14 cellular contexts compared by ENCODE assay signal in genomic region chr7:114508096-114508495, GRCh38.
DNase-seq lines count a peak whose midpoint lies in the region; ATAC-seq and TF ChIP-seq lines count a peak whose summit lies in the region.
"Had no signal": no experiment of that assay in that cellular context is flagged by ENCODE, and none has a peak within 500 bp of the region (broad histone marks: within the 10 kb centered on the region; RNA-seq: fewer than 3 reads in every experiment).

No MANE protein-coding gene starts in this region.

- no peak overlapping the region for H3K27ac Mint-ChIP-seq in HFFc6
- H3K27ac Mint-ChIP-seq: activated naive CD8-positive, alpha-beta T cell; natural killer cell had no signal

- intact Hi-C loops in Right ventricle myocardium superior (cut with DNase I), result no loop called here
- intact Hi-C loops in left ventricle myocardium inferior (cut with micrococcal nuclease), result no loop called here
- intact Hi-C loops in aorta (cut with DNase I), result no loop called here

- DNase-seq in Right ventricle myocardium superior, result no peak
- DNase-seq in left ventricle myocardium inferior, result no peak
- DNase-seq in brain microvascular endothelial cell, result peak; percentile 21
- peak; percentile 7 to 32 for DNase-seq in foreskin fibroblast
- no peak for DNase-seq in aorta
- no peak for DNase-seq in HFFc6
- DNase-seq: activated CD4-positive, alpha-beta T cell treated with anti-CD3 and anti-CD28 coated beads for 48 hours; activated T-cell treated with anti-CD3 and anti-CD28 coated beads for 4 hours; lower lobe of right lung; natural killer cell; SHP77 treated with DMSO at 0.1 percent for 48 hours had no signal

- no peak overlapping the region for H3K27ac ChIP-seq in left ventricle myocardium inferior (replicated peaks)
- no peak overlapping the region for H3K27ac ChIP-seq in brain microvascular endothelial cell
- H3K27ac ChIP-seq in aorta (ENCODE audit: low read depth in 1 of 2, low read length in 2 of 2), result no peak overlapping the region
- H3K27ac ChIP-seq: lower lobe of right lung had no signal

- H3K9me3 Mint-ChIP-seq in HFFc6, result no peaks in the 10 kb centered on the region; the same call in 1 of the 2 replicates

- H3K36me3 Mint-ChIP-seq in HFFc6 (ENCODE audit: low read depth), result no peaks in the 10 kb centered on the region
- H3K36me3 Mint-ChIP-seq: activated naive CD8-positive, alpha-beta T cell; natural killer cell had no signal

- H3K27me3 ChIP-seq in left ventricle myocardium inferior (ENCODE audit: low read depth) (no peaks in the 10 kb centered on the region), brain microvascular endothelial cell (replicated peaks) (no peaks in the 10 kb centered on the region), aorta (ENCODE audit: control insufficient read depth in 1 of 2, insufficient read depth in 2 of 2, low read length in 1 of 2) (no peaks in the 10 kb centered on the region)

- no peak overlapping the region for H3K4me3 Mint-ChIP-seq in HFFc6
- H3K4me3 Mint-ChIP-seq: activated naive CD8-positive, alpha-beta T cell; natural killer cell had no signal

- H3K36me3 ChIP-seq in left ventricle myocardium inferior, result no peaks in the 10 kb centered on the region
- no peaks in the 10 kb centered on the region for H3K36me3 ChIP-seq in brain microvascular endothelial cell (replicated peaks)
- no peaks in the 10 kb centered on the region for H3K36me3 ChIP-seq in aorta (ENCODE audit: control insufficient read depth in 1 of 2, insufficient read depth in 2 of 2, low read length in 1 of 2)
- H3K36me3 ChIP-seq: lower lobe of right lung had no signal

- H3K4me3 ChIP-seq in left ventricle myocardium inferior, result no peak overlapping the region
- no peak overlapping the region for H3K4me3 ChIP-seq in brain microvascular endothelial cell (ENCODE audit: low read depth, low read length)
- no peak overlapping the region for H3K4me3 ChIP-seq in foreskin fibroblast (ENCODE audit: low read depth in 1 of 2, low read length in 2 of 2)
- no peak overlapping the region for H3K4me3 ChIP-seq in aorta (ENCODE audit: low read length in 2 of 2)
- H3K4me3 ChIP-seq: lower lobe of right lung had no signal

- H3K4me1 ChIP-seq in left ventricle myocardium inferior, result no peaks in the 10 kb centered on the region
- H3K4me1 ChIP-seq in aorta (ENCODE audit: control insufficient read depth in 1 of 2, insufficient read depth in 2 of 2, low read length in 2 of 2), result no peaks in the 10 kb centered on the region
- H3K4me1 ChIP-seq: lower lobe of right lung had no signal

- ATAC-seq in Right ventricle myocardium superior (ENCODE audit: poor library complexity) (peak; percentile 38), aorta (ENCODE audit: low FRiP score) (peak; percentile 60), GM18909 (IDR thresholded peaks at IDR 0.05; ENCODE audit: poor library complexity, unreplicated experiment) (no peak), HG03159 (IDR thresholded peaks at IDR 0.05; ENCODE audit: unreplicated experiment) (no peak)
- ATAC-seq: lower lobe of right lung, natural killer cell had no signal

- in situ Hi-C loops in brain microvascular endothelial cell (cut with HindIII; ENCODE audit: low pct_ligation_motif_present, low sequenced_read_pairs), result no loop called here

- H3K27me3 Mint-ChIP-seq in HFFc6 (ENCODE audit: insufficient read depth), result no peaks in the 10 kb centered on the region
- H3K27me3 Mint-ChIP-seq: activated naive CD8-positive, alpha-beta T cell had no signal

- no peaks in the 10 kb centered on the region for H3K4me1 Mint-ChIP-seq in HFFc6 (ENCODE audit: low read depth)
- H3K4me1 Mint-ChIP-seq: natural killer cell had no signal

- TF ChIP-seq CTCF in left ventricle myocardium inferior (IDR thresholded peaks at IDR 0.05; ENCODE audit: borderline replicate concordance) (no peak), brain microvascular endothelial cell (IDR thresholded peaks at IDR 0.05; ENCODE audit: low read depth, low read length, missing control alignments) (no peak), foreskin fibroblast (IDR thresholded peaks at IDR 0.05; ENCODE audit: low read depth, low read length) (no peak), HFFc6 (IDR thresholded peaks at IDR 0.05) (no peak)

- H3K9me3 ChIP-seq in left ventricle myocardium inferior (replicated peaks), result peaks cover 7% of the 10 kb centered on the region
- no peaks in the 10 kb centered on the region for H3K9me3 ChIP-seq in aorta (ENCODE audit: control insufficient read depth, low read length)
- H3K9me3 ChIP-seq: lower lobe of right lung had no signal

Comparison
In these comparisons a context has a peak if more than half of its experiments do, and no peak if none do; other contexts are left out.
1. ATAC-seq: peak in Right ventricle myocardium superior (single experiment) and aorta (single experiment); none in GM18909 (single experiment) and HG03159 (single experiment).
2. DNase-seq: peak in brain microvascular endothelial cell (single experiment) and foreskin fibroblast (2 of 2); none in Right ventricle myocardium superior (single experiment), left ventricle myocardium inferior (single experiment), aorta (0 of 2) and HFFc6 (single experiment).